ENCODE assay signal across 11 cellular contexts in genomic region chr20:36865076-36865860, GRCh38. TPM values are rescaled to one million over a fixed set of nuclear protein-coding genes. Genes with fewer than 3 reads are reported as not detected.
DNase-seq lines count a peak whose midpoint lies in the region; ATAC-seq, FAIRE-seq and TF ChIP-seq lines count a peak whose summit lies in the region.
"Had no signal": no experiment of that assay in that cellular context is flagged by ENCODE, and none has a peak within 500 bp of the region (broad histone marks: within the 10 kb centered on the region; RNA-seq: fewer than 3 reads in every experiment).

No MANE protein-coding gene starts in this region.

- no peak for DNase-seq in left ventricle myocardium inferior
- DNase-seq in cardiac septum (ENCODE audit: low spot score): no peak
- DNase-seq in activated CD8-positive, alpha-beta T cell treated with anti-CD3 and anti-CD28 coated beads for 36 hours: no peak
- peak; percentile 52 for DNase-seq in islet precursor cell
- DNase-seq in GM19239 (ENCODE audit: insufficient read length, low spot score): no peak
- DNase-seq in hippocampal formation (lab: John Stamatoyannopoulos, UW): no peak
- DNase-seq in stimulated activated CD8-positive, alpha-beta memory T cell treated with anti-CD3 and anti-CD28 coated beads, Interleukin-4, amount 100 ng/mL, for 48 hours: no peak
- DNase-seq in RCC 7860 (ENCODE audit: low spot score): no peak
- DNase-seq: head of caudate nucleus, SIG-M5 had no signal

- peak overlapping the region; percentile 2 for H3K27ac ChIP-seq in left ventricle myocardium inferior (replicated peaks)

- H3K27me3 Mint-ChIP-seq in activated CD8-positive, alpha-beta T cell treated with anti-CD3 and anti-CD28 coated beads for 36 hours: peaks cover 16% of the 10 kb centered on the region

- POLR2A ChIA-PET in activated CD8-positive, alpha-beta T cell treated with anti-CD3 and anti-CD28 coated beads for 36 hours (lab: Charles Lee): interaction anchor here (1.2 to 3.6 kb wide), 4 partner anchors 10 to 18 kb away, joined by 3 to 20 read pairs (median 4); partner anchors contain the start of gene TLDC2

- H3K4me1 Mint-ChIP-seq in activated CD8-positive, alpha-beta T cell treated with anti-CD3 and anti-CD28 coated beads for 36 hours (ENCODE audit: low read depth): peaks cover 9% of the 10 kb centered on the region

- H3K9me3 Mint-ChIP-seq in activated CD8-positive, alpha-beta T cell treated with anti-CD3 and anti-CD28 coated beads for 36 hours: no peaks in the 10 kb centered on the region

- H3K4me3 Mint-ChIP-seq in activated CD8-positive, alpha-beta T cell treated with anti-CD3 and anti-CD28 coated beads for 36 hours: peak overlapping the region; percentile 76

- CTCF ChIA-PET in activated CD8-positive, alpha-beta T cell treated with anti-CD3 and anti-CD28 coated beads for 36 hours (lab: Charles Lee): interaction anchor here (2.5 kb wide), 1 partner anchor 57 kb away, joined by 8 read pairs; no protein-coding TSS in a partner anchor

- no peaks in the 10 kb centered on the region for H3K36me3 ChIP-seq in left ventricle myocardium inferior

- ATAC-seq in activated CD8-positive, alpha-beta T cell treated with anti-CD3 and anti-CD28 coated beads for 36 hours: no peak

- H3K36me3 Mint-ChIP-seq in activated CD8-positive, alpha-beta T cell treated with anti-CD3 and anti-CD28 coated beads for 36 hours (ENCODE audit: low read depth): no peaks in the 10 kb centered on the region

- TF ChIP-seq CTCF in left ventricle myocardium inferior (IDR thresholded peaks at IDR 0.05; ENCODE audit: borderline replicate concordance): no peak
- no peak for TF ChIP-seq CTCF in activated CD8-positive, alpha-beta T cell treated with anti-CD3 and anti-CD28 coated beads for 36 hours (IDR thresholded peaks at IDR 0.05)

- no peak overlapping the region for H3K4me3 ChIP-seq in left ventricle myocardium inferior

- FAIRE-seq in GM19239 (lab: Jason Lieb, UNC) (no peak), RCC 7860 (lab: Jason Lieb, UNC) (no peak)
- FAIRE-seq: colon had no signal

- H3K27me3 ChIP-seq in left ventricle myocardium inferior (ENCODE audit: low read depth): no peaks in the 10 kb centered on the region

- intact Hi-C loops in left ventricle myocardium inferior (cut with micrococcal nuclease): no loop called here
- intact Hi-C loops in cardiac septum (cut with DNase I): loop anchor here (10.0 kb wide), 2 partner anchors 260 to 400 kb away; partner anchors contain the start of gene RAB5IF
- intact Hi-C loops in activated CD8-positive, alpha-beta T cell treated with anti-CD3 and anti-CD28 coated beads for 36 hours (cut with micrococcal nuclease): no loop called here

- H3K9me3 ChIP-seq in left ventricle myocardium inferior (replicated peaks): no peaks in the 10 kb centered on the region

- H3K4me1 ChIP-seq in left ventricle myocardium inferior: peaks cover 44% of the 10 kb centered on the region

- no peak overlapping the region for H3K27ac Mint-ChIP-seq in activated CD8-positive, alpha-beta T cell treated with anti-CD3 and anti-CD28 coated beads for 36 hours

RNA-seq across cellular contexts. Expression of gene TLDC2, which starts 10.7 kb away (rescaled TPM):
- total RNA-seq in left ventricle myocardium inferior (not detected), cardiac septum (not detected)
- total RNA-seq in activated CD8-positive, alpha-beta T cell treated with anti-CD3 and anti-CD28 coated beads for 36 hours: not detected
